ENCODE assay signal across 17 cellular contexts in the genomic region with DNA sequence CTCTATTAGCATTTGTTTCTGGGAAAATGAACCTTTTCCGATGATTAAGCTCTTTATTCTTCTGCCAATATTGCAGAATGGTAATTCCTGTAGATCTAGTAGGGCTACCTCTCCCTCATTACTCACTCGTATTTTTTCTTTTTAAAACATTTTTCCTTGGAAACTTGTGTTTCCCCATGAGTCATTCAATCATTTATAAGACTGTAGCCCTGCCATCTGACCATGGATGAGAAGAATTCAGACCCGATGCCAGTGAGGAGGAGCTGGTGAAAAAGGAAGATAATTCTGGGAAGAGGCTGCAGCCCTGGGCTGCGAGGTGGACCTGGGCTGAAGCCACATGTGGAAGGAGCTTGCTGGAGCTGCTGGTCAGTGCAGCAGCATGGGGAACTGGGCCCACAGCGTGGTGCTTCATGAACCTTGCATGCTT.
A peak's percentile ranks its signal among the peaks of the same experiment; 100 is the strongest.
DNase-seq lines count a peak whose midpoint lies in the region; ATAC-seq, FAIRE-seq and TF ChIP-seq lines count a peak whose summit lies in the region.
"Had no signal": no experiment of that assay in that cellular context is flagged by ENCODE, and none has a peak within 500 bp of the region (broad histone marks: within the 10 kb centered on the region; RNA-seq: fewer than 3 reads in every experiment).

No MANE protein-coding gene starts in this region.

- WGBS in esophagus, 2 donors: 33 to 55% methylated on average over 5 of the region's 5 CpGs

- no peaks in the 10 kb centered on the region for H3K36me3 Mint-ChIP-seq in CD8-positive, alpha-beta T cell
- H3K36me3 Mint-ChIP-seq: activated naive CD8-positive, alpha-beta T cell had no signal

- DNase-seq in AG20443 (ENCODE audit: low spot score) (peak; percentile 90), RCC 7860 (ENCODE audit: low spot score) (peak; percentile 63), pulmonary artery endothelial cell (ENCODE audit: low read depth, low spot score) (peak; percentile 54), GM19238 (ENCODE audit: insufficient read length, low spot score) (no peak), NCI-H2081 treated with DMSO at 0.1 percent for 48 hours (lab: John Stamatoyannopoulos, UW) (no peak), COR-L47 (lab: John Stamatoyannopoulos, UW) (no peak)
- DNase-seq in CD8-positive, alpha-beta T cell: no peak
- DNase-seq: activated CD8-positive, alpha-beta T cell treated with anti-CD3 and anti-CD28 coated beads for 36 hours; endodermal cell; mucosa of descending colon; NCI-H146; NK-92 treated with Interleukin-12 subunit alpha and Interleukin-12 subunit beta, amount 100 ng/mL, for 24 hours had no signal

- no peak overlapping the region for H3K27ac Mint-ChIP-seq in CD8-positive, alpha-beta T cell
- H3K27ac Mint-ChIP-seq: activated CD8-positive, alpha-beta T cell treated with anti-CD3 and anti-CD28 coated beads for 36 hours; activated naive CD8-positive, alpha-beta T cell; endodermal cell; T-helper 2 cell treated with Interferon-gamma antibody and Interleukin-4, amounts not matched to agents 5 μg/mL and 100 μg/mL, for 36 hours had no signal

- H3K27me3 Mint-ChIP-seq in CD8-positive, alpha-beta T cell (ENCODE audit: low read depth): no peaks in the 10 kb centered on the region
- H3K27me3 Mint-ChIP-seq: activated CD8-positive, alpha-beta T cell treated with anti-CD3 and anti-CD28 coated beads for 36 hours; activated naive CD8-positive, alpha-beta T cell had no signal

- intact Hi-C loops in CD8-positive, alpha-beta T cell (cut with DNase I, micrococcal nuclease): no loop called here

- peaks cover 3% of the 10 kb centered on the region for H3K9me3 Mint-ChIP-seq in CD8-positive, alpha-beta T cell
- H3K9me3 Mint-ChIP-seq: T-helper 2 cell treated with Interferon-gamma antibody and Interleukin-4, amounts not matched to agents 5 μg/mL and 100 μg/mL, for 36 hours had no signal

- H3K9me3 ChIP-seq in esophagus (ENCODE audit: control insufficient read depth in 2 of 2, insufficient read depth in 1 of 2, low read depth in 1 of 2, low read length in 1 of 2): no peaks in the 10 kb centered on the region
- H3K9me3 ChIP-seq in CD8-positive, alpha-beta T cell (ENCODE audit: low read length): no peaks in the 10 kb centered on the region
- H3K9me3 ChIP-seq: mucosa of descending colon, upper lobe of left lung had no signal

- TF ChIP-seq CTCF in CD8-positive, alpha-beta T cell (IDR thresholded peaks at IDR 0.05): no peak

- H3K27me3 ChIP-seq in esophagus (ENCODE audit: control insufficient read depth in 1 of 2, insufficient read depth in 2 of 2, low read length in 2 of 2): no peaks in the 10 kb centered on the region
- no peaks in the 10 kb centered on the region for H3K27me3 ChIP-seq in CD8-positive, alpha-beta T cell (ENCODE audit: insufficient read depth, low read length)
- H3K27me3 ChIP-seq: upper lobe of left lung had no signal

- CTCF ChIA-PET in CD8-positive, alpha-beta T cell (lab: Charles Lee): no interaction called here

- H3K27ac ChIP-seq in esophagus (ENCODE audit: low read depth in 2 of 2, low read length in 1 of 2): peak overlapping the region; percentile 67 to 91
- no peak overlapping the region for H3K27ac ChIP-seq in CD8-positive, alpha-beta T cell (ENCODE audit: low read depth, low read length)
- H3K27ac ChIP-seq: upper lobe of left lung had no signal

- H3K4me1 ChIP-seq in esophagus (ENCODE audit: control insufficient read depth in 2 of 2, insufficient read depth in 2 of 2, low read length in 1 of 2): peaks cover 5 to 14% of the 10 kb centered on the region in 2 donors
- H3K4me1 ChIP-seq in CD8-positive, alpha-beta T cell (ENCODE audit: insufficient read depth, low read length): no peaks in the 10 kb centered on the region

- H3K36me3 ChIP-seq in esophagus (ENCODE audit: control insufficient read depth in 2 of 2, insufficient read depth in 2 of 2, low read length in 1 of 2): no peaks in the 10 kb centered on the region
- no peaks in the 10 kb centered on the region for H3K36me3 ChIP-seq in CD8-positive, alpha-beta T cell (ENCODE audit: insufficient read depth, low read length)
- H3K36me3 ChIP-seq: upper lobe of left lung had no signal

- POLR2A ChIA-PET in CD8-positive, alpha-beta T cell (lab: Charles Lee): no interaction called here

- H3K4me1 Mint-ChIP-seq in CD8-positive, alpha-beta T cell (ENCODE audit: low read depth): no peaks in the 10 kb centered on the region

- H3K4me3 ChIP-seq in esophagus (ENCODE audit: low read depth in 1 of 2, low read length in 2 of 2): no peak overlapping the region
- H3K4me3 ChIP-seq in CD8-positive, alpha-beta T cell (ENCODE audit: low read depth, low read length): no peak overlapping the region
- H3K4me3 ChIP-seq: mucosa of descending colon, upper lobe of left lung had no signal

- ATAC-seq in CD8-positive, alpha-beta T cell: no peak
- ATAC-seq: activated CD8-positive, alpha-beta T cell treated with anti-CD3 and anti-CD28 coated beads for 36 hours; mucosa of descending colon; right cardiac atrium had no signal

- peak; percentile 78 for FAIRE-seq in RCC 7860 (lab: Jason Lieb, UNC)

- H3K4me3 Mint-ChIP-seq in CD8-positive, alpha-beta T cell: no peak overlapping the region
- H3K4me3 Mint-ChIP-seq: activated CD8-positive, alpha-beta T cell treated with anti-CD3 and anti-CD28 coated beads for 36 hours; activated naive CD8-positive, alpha-beta T cell; endodermal cell; T-helper 2 cell treated with Interferon-gamma antibody and Interleukin-4, amounts not matched to agents 5 μg/mL and 100 μg/mL, for 36 hours had no signal

Comparison
In these comparisons a context has a peak if more than half of its experiments do, and no peak if none do; other contexts are left out.
1. DNase-seq: peak in AG20443 (single experiment), RCC 7860 (single experiment) and pulmonary artery endothelial cell (single experiment); none in CD8-positive, alpha-beta T cell (0 of 7), GM19238 (single experiment), NCI-H2081 treated with DMSO at 0.1 percent for 48 hours (single experiment) and COR-L47 (single experiment).